9 cellular contexts compared by ENCODE assay signal in the genomic region with DNA sequence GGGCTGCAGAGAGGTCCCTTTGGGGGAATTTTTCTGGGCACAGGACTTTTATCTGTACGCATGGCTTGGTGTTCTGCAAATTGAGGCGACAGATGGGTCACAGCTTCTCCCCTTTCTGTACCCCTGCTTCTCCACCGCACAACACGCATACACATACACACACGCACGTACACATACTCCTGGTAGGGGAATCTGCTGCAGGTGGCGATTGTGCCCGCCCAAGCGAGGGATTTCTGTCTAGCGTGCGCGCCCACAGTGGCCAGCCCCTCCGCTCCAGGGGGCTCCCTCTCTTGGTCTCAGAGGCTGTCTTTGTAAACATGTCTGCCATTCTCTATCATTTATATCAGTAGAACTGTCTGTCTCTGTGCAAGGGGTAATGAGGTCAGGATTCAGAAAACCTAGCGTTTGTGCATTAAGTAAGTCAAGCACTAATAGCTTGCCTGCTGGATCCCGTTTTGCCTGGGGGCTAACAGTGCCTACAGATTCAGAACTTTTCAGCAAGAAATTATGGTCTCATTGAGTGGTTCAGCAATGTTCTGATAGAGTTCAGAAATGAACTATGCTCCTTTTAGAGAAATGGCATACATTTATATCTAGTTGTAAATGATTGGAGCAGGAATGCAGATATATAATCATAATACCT. TPM values are rescaled to one million over a fixed set of nuclear protein-coding genes. Genes with fewer than 3 reads are reported as not detected.
DNase-seq lines count a peak whose midpoint lies in the region; ATAC-seq and TF ChIP-seq lines count a peak whose summit lies in the region.
"Had no signal": no experiment of that assay in that cellular context is flagged by ENCODE, and none has a peak within 500 bp of the region (broad histone marks: within the 10 kb centered on the region; RNA-seq: fewer than 3 reads in every experiment).

No MANE protein-coding gene starts in this region.

- peaks cover 36% of the 10 kb centered on the region for H3K4me1 ChIP-seq in HUES48 (ENCODE audit: control insufficient read depth, insufficient read depth, low read length)

- H3K9ac ChIP-seq in HUES48 (ENCODE audit: low read depth, low read length), result peak overlapping the region; percentile 62

- H3K27ac Mint-ChIP-seq in stimulated activated naive B cell treated with anti-CD40 and anti-IgM and Interleukin-4, amounts not matched to agents 10 μg/mL and 1 μg/mL and 100 μg/mL, for 72 hours, result no peak overlapping the region
- H3K27ac Mint-ChIP-seq in T-helper 2 cell treated with Interferon-gamma antibody and Interleukin-4, amounts not matched to agents 5 μg/mL and 100 μg/mL, for 36 hours, result no peak overlapping the region

- no peak overlapping the region for H3K4me3 Mint-ChIP-seq in stimulated activated naive B cell treated with anti-CD40 and anti-IgM and Interleukin-4, amounts not matched to agents 10 μg/mL and 1 μg/mL and 100 μg/mL, for 72 hours
- H3K4me3 Mint-ChIP-seq in T-helper 2 cell treated with Interferon-gamma antibody and Interleukin-4, amounts not matched to agents 5 μg/mL and 100 μg/mL, for 36 hours, result no peak overlapping the region

- H3K4me1 Mint-ChIP-seq in stimulated activated naive B cell treated with anti-CD40 and anti-IgM and Interleukin-4, amounts not matched to agents 10 μg/mL and 1 μg/mL and 100 μg/mL, for 72 hours, result peaks cover 9 to 17% of the 10 kb centered on the region in 2 donors
- H3K4me1 Mint-ChIP-seq in T-helper 2 cell treated with Interferon-gamma antibody and Interleukin-4, amounts not matched to agents 5 μg/mL and 100 μg/mL, for 36 hours (ENCODE audit: low read depth), result no peaks in the 10 kb centered on the region

- H3K4me3 ChIP-seq in HUES48 (ENCODE audit: low read depth, low read length) (peak overlapping the region; percentile 84), astrocyte of the cerebellum (ENCODE audit: low read depth, low read length) (peak overlapping the region; percentile 55), iPS-18c (ENCODE audit: insufficient read depth, low read depth, low read length) (peak overlapping the region; percentile 90), lower leg skin (ENCODE audit: low read depth, poor library complexity, severe bottlenecking) (no peak overlapping the region)

- H3K9me3 Mint-ChIP-seq in stimulated activated naive B cell treated with anti-CD40 and anti-IgM and Interleukin-4, amounts not matched to agents 10 μg/mL and 1 μg/mL and 100 μg/mL, for 72 hours, result no peaks in the 10 kb centered on the region
- no peaks in the 10 kb centered on the region for H3K9me3 Mint-ChIP-seq in T-helper 2 cell treated with Interferon-gamma antibody and Interleukin-4, amounts not matched to agents 5 μg/mL and 100 μg/mL, for 36 hours

- TF ChIP-seq CTCF in astrocyte of the cerebellum (IDR thresholded peaks at IDR 0.05; ENCODE audit: low read depth, low read length, missing control alignments) (no peak), lower leg skin (IDR thresholded peaks at IDR 0.05) (no peak)

- peaks cover 32 to 44% of the 10 kb centered on the region in 2 donors for H3K27me3 Mint-ChIP-seq in stimulated activated naive B cell treated with anti-CD40 and anti-IgM and Interleukin-4, amounts not matched to agents 10 μg/mL and 1 μg/mL and 100 μg/mL, for 72 hours
- H3K27me3 Mint-ChIP-seq in T-helper 2 cell treated with Interferon-gamma antibody and Interleukin-4, amounts not matched to agents 5 μg/mL and 100 μg/mL, for 36 hours (ENCODE audit: low read depth), result peaks cover 31% of the 10 kb centered on the region

- ATAC-seq in stimulated activated naive B cell treated with anti-CD40 and anti-IgM and Interleukin-4, amounts not matched to agents 10 μg/mL and 1 μg/mL and 100 μg/mL, for 72 hours (replicated peaks), result peak; percentile 10 to 20

- in situ Hi-C loops in astrocyte of the cerebellum (cut with HindIII; ENCODE audit: low sequenced_read_pairs), result no loop called here

- peak overlapping the region; percentile 93 for H3K27ac ChIP-seq in HUES48 (ENCODE audit: low read depth, low read length)

- no peaks in the 10 kb centered on the region for H3K9me3 ChIP-seq in HUES48 (ENCODE audit: control insufficient read depth, insufficient read depth, low read length)
- no peaks in the 10 kb centered on the region for H3K9me3 ChIP-seq in iPS-18c (ENCODE audit: control insufficient read depth, insufficient read depth, low read length)

- H3K27me3 ChIP-seq in HUES48 (ENCODE audit: control insufficient read depth, insufficient read depth, low read length), result peaks cover 6% of the 10 kb centered on the region

- DNase-seq in astrocyte of the cerebellum (ENCODE audit: low read depth) (no peak), NCI-H1930 (lab: John Stamatoyannopoulos, UW) (no peak), NCI-H2081 (lab: John Stamatoyannopoulos, UW) (no peak), lower leg skin (ENCODE audit: low spot score in 2 of 2) (no peak)
- no peak for DNase-seq in stimulated activated naive B cell treated with anti-CD40 and anti-IgM and Interleukin-4, amounts not matched to agents 10 μg/mL and 1 μg/mL and 100 μg/mL, for 72 hours
- no peak for DNase-seq in T-helper 2 cell treated with Interferon-gamma antibody and Interleukin-4, amounts not matched to agents 5 μg/mL and 100 μg/mL, for 36 hours (ENCODE audit: low spot score)

- intact Hi-C loops in lower leg skin (cut with DNase I; ENCODE audit: low total_unique reads), result no loop called here

- 4% methylated on average over 15 of the region's 15 CpGs for WGBS in lower leg skin, 2 donors

- H3K36me3 ChIP-seq in HUES48 (ENCODE audit: control insufficient read depth, insufficient read depth, low read length), result no peaks in the 10 kb centered on the region

- H3K36me3 Mint-ChIP-seq in stimulated activated naive B cell treated with anti-CD40 and anti-IgM and Interleukin-4, amounts not matched to agents 10 μg/mL and 1 μg/mL and 100 μg/mL, for 72 hours, result no peaks in the 10 kb centered on the region
- H3K36me3 Mint-ChIP-seq in T-helper 2 cell treated with Interferon-gamma antibody and Interleukin-4, amounts not matched to agents 5 μg/mL and 100 μg/mL, for 36 hours (ENCODE audit: low read depth), result no peaks in the 10 kb centered on the region

- no peak for TF ChIP-seq POLR2A in lower leg skin (IDR thresholded peaks at IDR 0.05)

RNA-seq across cellular contexts. Expression of a gene that starts 2.2 kb away (rescaled TPM):
- total RNA-seq in lower leg skin, result not detected
- total RNA-seq: fibroblast of villous mesenchyme had no signal
